In the genomic region with DNA sequence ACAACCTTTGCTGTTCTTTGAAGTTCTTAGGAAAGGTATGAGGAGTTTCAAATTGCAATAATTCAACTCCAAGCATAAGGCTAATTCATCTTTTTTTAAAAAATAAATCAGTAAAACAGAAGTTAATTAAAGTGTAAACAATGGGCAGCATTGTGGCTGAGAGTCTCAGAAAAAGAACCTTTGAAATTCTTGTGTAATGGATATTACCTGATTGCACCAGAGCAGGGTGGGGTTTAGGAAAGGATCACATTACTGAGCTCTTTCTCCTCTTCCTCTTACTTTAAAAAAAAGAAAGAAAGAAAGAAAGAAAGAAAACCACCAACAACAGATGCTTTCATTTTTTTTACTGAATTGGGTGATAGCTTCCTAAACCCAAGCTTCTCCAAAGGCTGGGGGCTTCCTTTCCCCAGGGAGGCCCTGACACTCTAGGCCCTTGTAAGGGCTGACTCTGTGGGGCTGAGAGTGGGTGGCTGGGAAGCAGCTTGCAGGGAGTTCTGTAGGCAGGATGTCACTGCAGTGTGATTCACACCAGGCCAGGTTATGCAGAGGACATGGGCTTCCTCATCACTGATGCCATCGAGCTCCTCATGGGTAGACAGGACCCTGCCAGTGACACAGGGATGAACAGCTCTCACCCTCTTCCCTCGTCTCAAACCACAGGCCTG, we compare ENCODE assay signal across 12 cellular contexts.
A peak's percentile ranks its signal among the peaks of the same experiment; 100 is the strongest.
DNase-seq lines count a peak whose midpoint lies in the region; ATAC-seq and TF ChIP-seq lines count a peak whose summit lies in the region.
"Had no signal": no experiment of that assay in that cellular context is flagged by ENCODE, and none has a peak within 500 bp of the region (broad histone marks: within the 10 kb centered on the region; RNA-seq: fewer than 3 reads in every experiment).

No MANE protein-coding gene starts in this region.

- no peaks in the 10 kb centered on the region for H3K9me3 Mint-ChIP-seq in activated naive CD8-positive, alpha-beta T cell treated with anti-CD3 and anti-CD28 coated beads, Interleukin-2, amount 10 ng/mL, durations not matched to agents 7 days and 5 days
- no peaks in the 10 kb centered on the region for H3K9me3 Mint-ChIP-seq in activated naive CD8-positive, alpha-beta T cell treated with anti-CD3 and anti-CD28 coated beads for 36 hours
- H3K9me3 Mint-ChIP-seq in stimulated activated naive CD8-positive, alpha-beta T cell treated with anti-CD3 and anti-CD28 coated beads, Interleukin-15, amount 100 ng/mL, for 72 hours: peaks cover 0 to 5% of the 10 kb centered on the region in 2 donors
- H3K9me3 Mint-ChIP-seq: activated naive CD4-positive, alpha-beta T cell treated with anti-CD3 and anti-CD28 coated beads, Interleukin-2, amount 50 U/mL, for 24 hours had no signal

- TF ChIP-seq CTCF in GM13976 (IDR thresholded peaks at IDR 0.05; ENCODE audit: borderline replicate concordance, control extremely low read depth, extremely low read depth, insufficient read depth, missing control alignments): no peak

- no peak overlapping the region for H3K4me3 Mint-ChIP-seq in activated naive CD8-positive, alpha-beta T cell treated with anti-CD3 and anti-CD28 coated beads, Interleukin-2, amount 10 ng/mL, durations not matched to agents 7 days and 5 days
- H3K4me3 Mint-ChIP-seq in activated naive CD8-positive, alpha-beta T cell treated with anti-CD3 and anti-CD28 coated beads for 36 hours: no peak overlapping the region
- H3K4me3 Mint-ChIP-seq in stimulated activated naive CD8-positive, alpha-beta T cell treated with anti-CD3 and anti-CD28 coated beads, Interleukin-15, amount 100 ng/mL, for 72 hours: no peak overlapping the region
- H3K4me3 Mint-ChIP-seq: activated naive CD4-positive, alpha-beta T cell treated with anti-CD3 and anti-CD28 coated beads, Interleukin-2, amount 50 U/mL, for 24 hours had no signal

- no peaks in the 10 kb centered on the region for H3K27me3 Mint-ChIP-seq in activated naive CD8-positive, alpha-beta T cell treated with anti-CD3 and anti-CD28 coated beads, Interleukin-2, amount 10 ng/mL, durations not matched to agents 7 days and 5 days
- no peaks in the 10 kb centered on the region for H3K27me3 Mint-ChIP-seq in activated naive CD8-positive, alpha-beta T cell treated with anti-CD3 and anti-CD28 coated beads for 36 hours
- H3K27me3 Mint-ChIP-seq in stimulated activated naive CD8-positive, alpha-beta T cell treated with anti-CD3 and anti-CD28 coated beads, Interleukin-15, amount 100 ng/mL, for 72 hours: no peaks in the 10 kb centered on the region
- H3K27me3 Mint-ChIP-seq: activated naive CD4-positive, alpha-beta T cell treated with anti-CD3 and anti-CD28 coated beads, Interleukin-2, amount 50 U/mL, for 24 hours had no signal

- H3K36me3 Mint-ChIP-seq in activated naive CD8-positive, alpha-beta T cell treated with anti-CD3 and anti-CD28 coated beads, Interleukin-2, amount 10 ng/mL, durations not matched to agents 7 days and 5 days: no peaks in the 10 kb centered on the region
- H3K36me3 Mint-ChIP-seq in activated naive CD8-positive, alpha-beta T cell treated with anti-CD3 and anti-CD28 coated beads for 36 hours: peaks cover 3% of the 10 kb centered on the region
- H3K36me3 Mint-ChIP-seq: activated naive CD4-positive, alpha-beta T cell treated with anti-CD3 and anti-CD28 coated beads, Interleukin-2, amount 50 U/mL, for 24 hours had no signal

- no peak for DNase-seq in activated naive CD8-positive, alpha-beta T cell treated with anti-CD3 and anti-CD28 coated beads, Interleukin-2, amount 10 ng/mL, durations not matched to agents 7 days and 5 days
- DNase-seq in activated naive CD8-positive, alpha-beta T cell treated with anti-CD3 and anti-CD28 coated beads for 36 hours: no peak
- peak; percentile 88 for DNase-seq in NCI-H748 (lab: John Stamatoyannopoulos, UW; ENCODE audit: unreplicated experiment)
- peak; percentile 57 for DNase-seq in iPS-NIHi11 (ENCODE audit: low spot score)
- no peak for DNase-seq in stimulated activated naive CD8-positive, alpha-beta T cell treated with anti-CD3 and anti-CD28 coated beads, Interleukin-15, amount 100 ng/mL, for 72 hours
- no peak for DNase-seq in NCI-H2196 (lab: John Stamatoyannopoulos, UW; ENCODE audit: unreplicated experiment)
- no peak for DNase-seq in GM13976 (ENCODE audit: low spot score)
- DNase-seq in retina: no peak
- DNase-seq: NCI-H2171 treated with DMSO at 0.1 percent for 48 hours, WERI-Rb-1 had no signal

- POLR2A ChIA-PET in activated naive CD8-positive, alpha-beta T cell treated with anti-CD3 and anti-CD28 coated beads, Interleukin-2, amount 10 ng/mL, durations not matched to agents 7 days and 5 days (lab: Charles Lee): no interaction called here

- ATAC-seq in activated naive CD8-positive, alpha-beta T cell treated with anti-CD3 and anti-CD28 coated beads, Interleukin-2, amount 10 ng/mL, durations not matched to agents 7 days and 5 days (ENCODE audit: low read depth): peak; percentile 7
- peak; percentile 49 for ATAC-seq in stimulated activated naive CD8-positive, alpha-beta T cell treated with anti-CD3 and anti-CD28 coated beads, Interleukin-15, amount 100 ng/mL, for 72 hours
- ATAC-seq: Right ventricle myocardium inferior had no signal

- in situ Hi-C loops in GM13976 (cut with MboI; ENCODE audit: low sequenced_read_pairs, unreplicated experiment): no loop called here

- H3K4me1 Mint-ChIP-seq in activated naive CD8-positive, alpha-beta T cell treated with anti-CD3 and anti-CD28 coated beads, Interleukin-2, amount 10 ng/mL, durations not matched to agents 7 days and 5 days: peaks cover 6% of the 10 kb centered on the region
- peaks cover 5% of the 10 kb centered on the region for H3K4me1 Mint-ChIP-seq in activated naive CD8-positive, alpha-beta T cell treated with anti-CD3 and anti-CD28 coated beads for 36 hours
- peaks cover 16% of the 10 kb centered on the region for H3K4me1 Mint-ChIP-seq in stimulated activated naive CD8-positive, alpha-beta T cell treated with anti-CD3 and anti-CD28 coated beads, Interleukin-15, amount 100 ng/mL, for 72 hours

- no peak overlapping the region for H3K27ac Mint-ChIP-seq in activated naive CD8-positive, alpha-beta T cell treated with anti-CD3 and anti-CD28 coated beads, Interleukin-2, amount 10 ng/mL, durations not matched to agents 7 days and 5 days
- H3K27ac Mint-ChIP-seq in activated naive CD8-positive, alpha-beta T cell treated with anti-CD3 and anti-CD28 coated beads for 36 hours: no peak overlapping the region
- no peak overlapping the region for H3K27ac Mint-ChIP-seq in stimulated activated naive CD8-positive, alpha-beta T cell treated with anti-CD3 and anti-CD28 coated beads, Interleukin-15, amount 100 ng/mL, for 72 hours
- H3K27ac Mint-ChIP-seq: activated naive CD4-positive, alpha-beta T cell treated with anti-CD3 and anti-CD28 coated beads, Interleukin-2, amount 50 U/mL, for 24 hours had no signal

Comparison
In these comparisons a context has a peak if more than half of its experiments do, and no peak if none do; other contexts are left out.
1. DNase-seq: peak in NCI-H748 (single experiment) and iPS-NIHi11 (single experiment); none in activated naive CD8-positive, alpha-beta T cell treated with anti-CD3 and anti-CD28 coated beads, Interleukin-2, amount 10 ng/mL, durations not matched to agents 7 days and 5 days (single experiment), activated naive CD8-positive, alpha-beta T cell treated with anti-CD3 and anti-CD28 coated beads for 36 hours (single experiment), stimulated activated naive CD8-positive, alpha-beta T cell treated with anti-CD3 and anti-CD28 coated beads, Interleukin-15, amount 100 ng/mL, for 72 hours (0 of 2), NCI-H2196 (single experiment), GM13976 (single experiment) and retina (single experiment).